Comparison of ENCODE assay signal across 34 cellular contexts in the genomic region with DNA sequence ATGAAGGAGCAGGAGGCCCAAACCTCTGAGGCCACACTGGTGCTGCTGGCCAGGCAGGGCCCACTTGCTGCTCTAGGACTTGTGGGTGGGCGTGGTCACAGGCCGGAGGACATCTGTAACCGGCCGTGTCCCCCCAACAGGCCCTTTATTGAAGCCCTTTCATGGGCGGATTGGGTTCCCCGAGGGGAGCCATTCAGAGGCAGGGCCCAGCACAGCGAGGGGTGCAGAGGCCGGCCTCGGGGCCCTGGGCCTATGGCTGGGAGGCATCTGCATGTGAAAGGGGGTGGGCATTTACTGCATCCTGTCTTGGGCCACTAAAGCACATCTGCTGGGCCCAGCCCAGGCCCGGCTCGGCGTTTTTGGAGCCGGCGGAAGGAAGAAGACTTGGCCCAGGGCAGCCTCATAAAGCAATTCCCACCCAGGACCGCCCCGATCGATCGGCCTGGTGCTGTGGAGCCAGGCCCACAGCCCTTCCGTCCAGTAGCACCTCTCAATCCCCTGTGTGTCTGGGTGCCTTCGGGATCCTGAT. TPM values are rescaled to one million over a fixed set of nuclear protein-coding genes. Genes with fewer than 3 reads are reported as not detected.
DNase-seq lines count a peak whose midpoint lies in the region; ATAC-seq and TF ChIP-seq lines count a peak whose summit lies in the region.
"Had no signal": no experiment of that assay in that cellular context is flagged by ENCODE, and none has a peak within 500 bp of the region (broad histone marks: within the 10 kb centered on the region; RNA-seq: fewer than 3 reads in every experiment).

No MANE protein-coding gene starts in this region.

- H2BK12ac ChIP-seq in neuronal stem cell (ENCODE audit: low read length) = peak overlapping the region; percentile 51

- no peaks in the 10 kb centered on the region for H3K9me2 ChIP-seq in GM23338 (ENCODE audit: insufficient read depth)

- H2AFZ ChIP-seq in GM23338 = no peak overlapping the region
- H2AFZ ChIP-seq in neuronal stem cell (ENCODE audit: low read length) = peak overlapping the region; percentile 77

- no peak overlapping the region for H2BK120ac ChIP-seq in neuronal stem cell (ENCODE audit: low read depth, low read length)

- peak; percentile 89 for ATAC-seq in GM23338
- no peak for ATAC-seq in HG03135 (IDR thresholded peaks at IDR 0.05; ENCODE audit: unreplicated experiment)
- ATAC-seq: GM12878, HCT116 had no signal

- H3K4me1 Mint-ChIP-seq in GM23338 = peaks cover 65% of the 10 kb centered on the region

- no peaks in the 10 kb centered on the region; the same call in 2 of the 3 replicates for H3K36me3 Mint-ChIP-seq in GM23338 (ENCODE audit: low read depth)
- H3K36me3 Mint-ChIP-seq: natural killer cell had no signal

- peak overlapping the region; percentile 19 for H2BK15ac ChIP-seq in neuronal stem cell (ENCODE audit: low read length)

- H3K27ac ChIP-seq in GM23338 (ENCODE audit: low read depth) = peak overlapping the region; percentile 95
- peak overlapping the region; percentile 92 for H3K27ac ChIP-seq in HUES64 (ENCODE audit: low read depth, low read length)
- no peak overlapping the region for H3K27ac ChIP-seq in neuronal stem cell (replicated peaks; ENCODE audit: low read length)
- H3K27ac ChIP-seq: ascending aorta, colonic mucosa, epithelial cell of prostate, vagina, WERI-Rb-1 had no signal

- H3F3A ChIP-seq in GM23338 (replicated peaks; ENCODE audit: low read depth) = peaks cover 19% of the 10 kb centered on the region

- H3K4me2 ChIP-seq in GM23338 (peak overlapping the region; percentile 69), neuronal stem cell (ENCODE audit: insufficient read depth, low read length, poor library complexity, severe bottlenecking) (no peak overlapping the region)
- H3K4me2 ChIP-seq: smooth muscle cell had no signal

- H3K79me2 ChIP-seq in GM23338 (replicated peaks; ENCODE audit: insufficient read depth) = peaks cover 28% of the 10 kb centered on the region

- H2AK5ac ChIP-seq in neuronal stem cell (ENCODE audit: low read depth, low read length) = peak overlapping the region; percentile 30

- no peak overlapping the region for H3K14ac ChIP-seq in neuronal stem cell (ENCODE audit: low read length)

- H3K27me3 Mint-ChIP-seq in GM23338 (ENCODE audit: insufficient read depth, low read depth, poor library complexity) = peaks cover 17% of the 10 kb centered on the region
- H3K27me3 Mint-ChIP-seq: activated CD4-positive, alpha-beta T cell treated with anti-CD3 and anti-CD28 coated beads, Interleukin-2, amount 10 ng/mL, durations not matched to agents 7 days and 5 days; activated T-cell treated with anti-CD3 and anti-CD28 coated beads, Interleukin-2, amount 50 U/mL, for 24 hours; CD8-positive, alpha-beta memory T cell; stimulated activated naive CD8-positive, alpha-beta T cell treated with anti-CD3 and anti-CD28 coated beads, Interleukin-15, Interleukin-2, amounts not matched to agents 100 ng/mL and 50 ng/mL, for 24 hours had no signal

- no peak overlapping the region for H4K91ac ChIP-seq in neuronal stem cell (ENCODE audit: low read depth, low read length, poor library complexity)

- H3K23ac ChIP-seq in neuronal stem cell (ENCODE audit: low read depth, low read length, poor library complexity) = peak overlapping the region; percentile 3

- H3K36me3 ChIP-seq in GM23338 (ENCODE audit: insufficient read depth) = no peaks in the 10 kb centered on the region
- H3K36me3 ChIP-seq in HUES64 (ENCODE audit: insufficient read depth, low read length) = no peaks in the 10 kb centered on the region
- H3K36me3 ChIP-seq in iPS-15b (ENCODE audit: control insufficient read depth, insufficient read depth, low read length) = no peaks in the 10 kb centered on the region
- peaks cover 0 to 2% of the 10 kb centered on the region in 2 donors for H3K36me3 ChIP-seq in neuronal stem cell (replicated peaks in 1 of 2; ENCODE audit: control insufficient read depth in 2 of 2, insufficient read depth in 2 of 2, low read length in 2 of 2)
- H3K36me3 ChIP-seq: ascending aorta, colonic mucosa, vagina, WERI-Rb-1 had no signal

- H2BK5ac ChIP-seq in neuronal stem cell (ENCODE audit: low read length) = peak overlapping the region; percentile 70

- H3K9me3 Mint-ChIP-seq in GM23338 = no peaks in the 10 kb centered on the region
- H3K9me3 Mint-ChIP-seq: activated CD4-positive, alpha-beta T cell treated with anti-CD3 and anti-CD28 coated beads, Interleukin-2, amount 10 ng/mL, durations not matched to agents 7 days and 5 days; activated T-cell treated with anti-CD3 and anti-CD28 coated beads, Interleukin-2, amount 50 U/mL, for 24 hours; CD8-positive, alpha-beta memory T cell; natural killer cell; stimulated activated naive CD8-positive, alpha-beta T cell treated with anti-CD3 and anti-CD28 coated beads, Interleukin-15, Interleukin-2, amounts not matched to agents 100 ng/mL and 50 ng/mL, for 24 hours had no signal

- H3K4me1 ChIP-seq in GM23338 (ENCODE audit: insufficient read depth) (peaks cover 62% of the 10 kb centered on the region), HUES64 (ENCODE audit: insufficient read depth, low read length) (peaks cover 37% of the 10 kb centered on the region), iPS-15b (ENCODE audit: control insufficient read depth, insufficient read depth, low read length) (peaks cover 19% of the 10 kb centered on the region), neuronal stem cell (ENCODE audit: control insufficient read depth in 2 of 2, insufficient read depth in 1 of 2, low read depth in 1 of 2, low read length in 2 of 2) (peaks cover 12% of the 10 kb centered on the region in 2 donors)
- H3K4me1 ChIP-seq: ascending aorta, colonic mucosa, vagina had no signal

- H3K18ac ChIP-seq in neuronal stem cell (ENCODE audit: low read length) = peak overlapping the region; percentile 82

- 10% methylated on average over 20 of the region's 20 CpGs for WGBS in HUES64
- WGBS in neuronal stem cell (ENCODE audit: extremely low coverage in 2 of 2, insufficient read length in 2 of 2, insufficient replicate concordance in 1 of 2), 2 donors = no CpG with 5 or more reads among the region's 20 CpGs

- peak overlapping the region; percentile 93 for H3K27ac Mint-ChIP-seq in GM23338
- H3K27ac Mint-ChIP-seq: activated CD4-positive, alpha-beta T cell treated with anti-CD3 and anti-CD28 coated beads, Interleukin-2, amount 10 ng/mL, durations not matched to agents 7 days and 5 days; activated T-cell treated with anti-CD3 and anti-CD28 coated beads, Interleukin-2, amount 50 U/mL, for 24 hours; CD8-positive, alpha-beta memory T cell; natural killer cell; stimulated activated naive CD8-positive, alpha-beta T cell treated with anti-CD3 and anti-CD28 coated beads, Interleukin-15, Interleukin-2, amounts not matched to agents 100 ng/mL and 50 ng/mL, for 24 hours had no signal

- TF ChIP-seq CTCF in GM23338 (conservative IDR thresholded peaks at IDR 0.05; ENCODE audit: low read depth in 2 of 2) = no peak

- peak overlapping the region; percentile 38 for H3K4me3 ChIP-seq in GM23338
- no peak overlapping the region for H3K4me3 ChIP-seq in HUES64 (ENCODE audit: low read length)
- peak overlapping the region; percentile 24 for H3K4me3 ChIP-seq in iPS-15b (ENCODE audit: low read depth, low read length)
- no peak overlapping the region for H3K4me3 ChIP-seq in neuronal stem cell (ENCODE audit: low read length in 2 of 2)
- H3K4me3 ChIP-seq: ascending aorta, colonic mucosa, GM12878, mucosa of descending colon, smooth muscle cell, vagina had no signal

- H3K4ac ChIP-seq in neuronal stem cell (ENCODE audit: low read length) = no peak overlapping the region

- H3K9ac ChIP-seq in HUES64 (ENCODE audit: low read depth, low read length) (peak overlapping the region; percentile 30; the same call in 1 of the 2 replicates), iPS-15b (ENCODE audit: low read depth, low read length) (peak overlapping the region; percentile 65), neuronal stem cell (ENCODE audit: low read depth, low read length, poor library complexity) (peak overlapping the region; percentile 78)

- H3K9me3 ChIP-seq in HUES64 (ENCODE audit: insufficient read depth, low read depth, low read length) (no peaks in the 10 kb centered on the region), iPS-15b (ENCODE audit: control insufficient read depth, insufficient read depth, low read length) (no peaks in the 10 kb centered on the region), neuronal stem cell (replicated peaks in 1 of 2; ENCODE audit: control insufficient read depth in 2 of 2, insufficient read depth in 1 of 2, low read depth in 1 of 2, low read length in 2 of 2) (no peaks in the 10 kb centered on the region)
- H3K9me3 ChIP-seq: ascending aorta, colonic mucosa, mucosa of descending colon, vagina had no signal

- no peaks in the 10 kb centered on the region for H3K79me1 ChIP-seq in neuronal stem cell (ENCODE audit: low read depth, low read length)

- DNase-seq in GM23338 (ENCODE audit: low spot score) (peak; percentile 86), neuronal stem cell (ENCODE audit: low spot score) (peak; percentile 39), NCI-H2029 treated with DMSO at 0.1 percent for 48 hours (lab: John Stamatoyannopoulos, UW) (no peak), NCI-H1092 treated with DMSO at 0.1 percent for 48 hours (lab: John Stamatoyannopoulos, UW) (no peak)
- DNase-seq: activated gamma-delta T cell; activated T-cell treated with anti-CD3 and anti-CD28 coated beads, Interleukin-2, amount 50 U/mL, for 24 hours; CD8-positive, alpha-beta memory T cell; effector CD8-positive, alpha-beta T cell; mucosa of descending colon; natural killer cell; NCI-H1694; NCI-H2171; retina; RPMI8226; T1000; WERI-Rb-1 had no signal

- H3K27me3 ChIP-seq in GM23338 (ENCODE audit: insufficient read depth) = no peaks in the 10 kb centered on the region
- no peaks in the 10 kb centered on the region; the same call in 1 of the 2 replicates for H3K27me3 ChIP-seq in HUES64 (ENCODE audit: insufficient read depth, low read length)
- H3K27me3 ChIP-seq in iPS-15b (ENCODE audit: control insufficient read depth, insufficient read depth, low read length) = no peaks in the 10 kb centered on the region
- H3K27me3 ChIP-seq in neuronal stem cell (ENCODE audit: control insufficient read depth in 3 of 3, insufficient read depth in 3 of 3, low read depth in 1 of 3, low read length in 3 of 3) = no peaks in the 10 kb centered on the region
- H3K27me3 ChIP-seq: ascending aorta, colonic mucosa, vagina had no signal

- no peaks in the 10 kb centered on the region for H4K20me1 ChIP-seq in GM23338 (replicated peaks; ENCODE audit: insufficient read depth)

- peak overlapping the region; percentile 44 for H3K4me3 Mint-ChIP-seq in GM23338
- H3K4me3 Mint-ChIP-seq: activated CD4-positive, alpha-beta T cell treated with anti-CD3 and anti-CD28 coated beads, Interleukin-2, amount 10 ng/mL, durations not matched to agents 7 days and 5 days; activated T-cell treated with anti-CD3 and anti-CD28 coated beads, Interleukin-2, amount 50 U/mL, for 24 hours; CD8-positive, alpha-beta memory T cell; natural killer cell; stimulated activated naive CD8-positive, alpha-beta T cell treated with anti-CD3 and anti-CD28 coated beads, Interleukin-15, Interleukin-2, amounts not matched to agents 100 ng/mL and 50 ng/mL, for 24 hours had no signal

- H4K8ac ChIP-seq in neuronal stem cell (ENCODE audit: low read depth, low read length) = no peak overlapping the region

RNA-seq across cellular contexts. Expression of a gene that starts 8.4 kb away (rescaled TPM):
- total RNA-seq in GM23338 (2014; rRNA removed; shearing (Covaris generic)) = 34.1 and 40.2 TPM in 2 replicates
- 25.5 and 27.4 TPM in 2 replicates for polyA plus RNA-seq in GM23338 (2016; fragmentation: Nextera tagmentation; extraction: Ambion mirVana)
- 13.3 TPM for polyA plus RNA-seq in HUES64 (2013, experiment 1 of 2)
- polyA plus RNA-seq in HUES64 (2013, experiment 2 of 2) = 19.1 TPM
- 14.7 TPM for polyA plus RNA-seq in neuronal stem cell (2013, experiment 1 of 2)
- 13.6 TPM for polyA plus RNA-seq in neuronal stem cell (2013, experiment 2 of 2)

RNA-seq across cellular contexts. Expression of a gene that starts 20.2 kb away (rescaled TPM):
- total RNA-seq in GM23338 (2014; rRNA removed; shearing (Covaris generic)) = 37.0 and 39.4 TPM in 2 replicates
- 9.4 and 9.8 TPM in 2 replicates for polyA plus RNA-seq in GM23338 (2016; fragmentation: Nextera tagmentation; extraction: Ambion mirVana)
- polyA plus RNA-seq in HUES64 (2013, experiment 1 of 2) = 47.3 TPM
- 45.8 TPM for polyA plus RNA-seq in HUES64 (2013, experiment 2 of 2)
- 0.06 TPM for polyA plus RNA-seq in neuronal stem cell (2013, experiment 1 of 2)
- 0.07 TPM for polyA plus RNA-seq in neuronal stem cell (2013, experiment 2 of 2)
- total RNA-seq: activated CD4-positive, alpha-beta T cell treated with anti-CD3 and anti-CD28 coated beads, Interleukin-2, amount 10 ng/mL, durations not matched to agents 7 days and 5 days; activated CD8-positive, alpha-beta memory T cell treated with anti-CD3 and anti-CD28 coated beads for 36 hours; ascending aorta; CD8-positive, alpha-beta memory T cell; glomerular endothelial cell; GM12878; lung microvascular endothelial cell; mucosa of descending colon; natural killer cell; osteoblast; smooth muscle cell had no signal
- polyA plus RNA-seq: AG04450; BJ; CD8-positive, alpha-beta memory T cell; GM12878; smooth muscle cell had no signal

RNA-seq across cellular contexts. Expression of a gene that starts 51.3 kb away (rescaled TPM):
- total RNA-seq in GM23338 (2014; rRNA removed; shearing (Covaris generic)) = 139 and 158 TPM in 2 replicates
- 131 and 136 TPM in 2 replicates for polyA plus RNA-seq in GM23338 (2016; fragmentation: Nextera tagmentation; extraction: Ambion mirVana)
- 82.8 TPM for polyA plus RNA-seq in HUES64 (2013, experiment 1 of 2)
- 80.3 TPM for polyA plus RNA-seq in HUES64 (2013, experiment 2 of 2)
- polyA plus RNA-seq in neuronal stem cell (2013, experiment 1 of 2) = 26.5 TPM
- polyA plus RNA-seq in neuronal stem cell (2013, experiment 2 of 2) = 25.8 TPM

Comparison
In these comparisons a context has a peak if more than half of its experiments do, and no peak if none do; other contexts are left out.
1. DNase-seq: peak in GM23338 (single experiment) and neuronal stem cell (single experiment); none in NCI-H2029 treated with DMSO at 0.1 percent for 48 hours (single experiment) and NCI-H1092 treated with DMSO at 0.1 percent for 48 hours (single experiment).
2. H3K4me3 ChIP-seq: peak in GM23338 (single experiment) and iPS-15b (single experiment); none in HUES64 (single experiment) and neuronal stem cell (0 of 2).
3. Peak in every context shown above with its lines, with median percentiles within 50 percentile points of each other: H3K9ac ChIP-seq.